9 cellular contexts compared by ENCODE assay signal in the genomic region with DNA sequence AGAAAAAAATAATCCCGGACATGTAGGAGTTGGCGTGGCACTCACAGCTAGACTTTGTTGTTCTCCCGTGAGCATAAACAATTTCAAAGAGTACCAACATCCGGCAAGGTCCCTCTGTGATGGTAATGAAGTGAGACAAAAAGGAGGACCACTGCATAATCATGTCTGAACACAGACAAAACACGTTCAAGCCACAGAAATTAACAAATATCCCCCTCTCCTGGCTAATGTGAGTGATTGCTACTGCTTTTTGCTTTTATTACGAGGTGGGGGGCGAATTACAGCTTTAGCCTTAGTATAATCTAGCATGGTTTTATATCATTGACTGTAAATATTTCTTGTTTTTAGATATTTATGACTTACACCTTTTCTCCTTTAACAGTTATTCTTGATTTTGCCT.
A peak's percentile ranks its signal among the peaks of the same experiment; 100 is the strongest.
DNase-seq lines count a peak whose midpoint lies in the region; ATAC-seq, FAIRE-seq and TF ChIP-seq lines count a peak whose summit lies in the region.
"Had no signal": no experiment of that assay in that cellular context is flagged by ENCODE, and none has a peak within 500 bp of the region (broad histone marks: within the 10 kb centered on the region; RNA-seq: fewer than 3 reads in every experiment).

No MANE protein-coding gene starts in this region.

- no peak for TF ChIP-seq POLR2A in esophagus muscularis mucosa (IDR thresholded peaks at IDR 0.05; ENCODE audit: low read depth)

- H3K36me3 ChIP-seq in cardiac muscle cell = no peaks in the 10 kb centered on the region
- H3K36me3 ChIP-seq in esophagus muscularis mucosa = no peaks in the 10 kb centered on the region

- H3K4me1 ChIP-seq in cardiac muscle cell (ENCODE audit: low read depth) (no peaks in the 10 kb centered on the region), esophagus muscularis mucosa (no peaks in the 10 kb centered on the region)

- H3K27ac Mint-ChIP-seq in type B pancreatic cell (no peak overlapping the region), glutamatergic neuron (ENCODE audit: unreplicated experiment) (no peak overlapping the region)
- H3K27ac Mint-ChIP-seq: dendritic cell treated with granulocyte-macrophage colony-stimulating factor and Interleukin-4, amounts not matched to agents 40 ng/mL and 50 ng/mL, for 4 days had no signal

- H3K4me1 Mint-ChIP-seq in type B pancreatic cell (ENCODE audit: unreplicated experiment) (no peaks in the 10 kb centered on the region), glutamatergic neuron (ENCODE audit: low read depth, unreplicated experiment) (no peaks in the 10 kb centered on the region)

- intact Hi-C loops in Right ventricle myocardium superior (cut with DNase I) (no loop called here), esophagus muscularis mucosa (cut with DNase I) (no loop called here)

- H3K4me3 ChIP-seq in cardiac muscle cell (no peak overlapping the region), esophagus muscularis mucosa (no peak overlapping the region)

- no peak for ATAC-seq in Right ventricle myocardium superior (ENCODE audit: poor library complexity)

- H3K9me3 Mint-ChIP-seq in type B pancreatic cell (no peaks in the 10 kb centered on the region), glutamatergic neuron (ENCODE audit: unreplicated experiment) (no peaks in the 10 kb centered on the region)
- H3K9me3 Mint-ChIP-seq: dendritic cell treated with granulocyte-macrophage colony-stimulating factor and Interleukin-4, amounts not matched to agents 40 ng/mL and 50 ng/mL, for 4 days had no signal

- no peak for TF ChIP-seq EP300 in esophagus muscularis mucosa (IDR thresholded peaks at IDR 0.05)

- 19% methylated on average over 7 of the region's 7 CpGs for WGBS in esophagus muscularis mucosa

- TF ChIP-seq CTCF in cardiac muscle cell (IDR thresholded peaks at IDR 0.05; ENCODE audit: low read depth, low read length) = peak; percentile 44
- peak; percentile 13 to 44 (median 31) for TF ChIP-seq CTCF in esophagus muscularis mucosa (IDR thresholded peaks at IDR 0.05)
- peak; percentile 74 for TF ChIP-seq CTCF in type B pancreatic cell (conservative IDR thresholded peaks at IDR 0.05)
- no peak for TF ChIP-seq CTCF in glutamatergic neuron (IDR thresholded peaks at IDR 0.05; ENCODE audit: partially characterized antibody, unreplicated experiment)

- H3K36me3 Mint-ChIP-seq in type B pancreatic cell (no peaks in the 10 kb centered on the region), glutamatergic neuron (ENCODE audit: unreplicated experiment) (no peaks in the 10 kb centered on the region)

- H3K27me3 ChIP-seq in cardiac muscle cell = no peaks in the 10 kb centered on the region
- H3K27me3 ChIP-seq in esophagus muscularis mucosa = no peaks in the 10 kb centered on the region

- H3K9me3 ChIP-seq in cardiac muscle cell (ENCODE audit: low read depth) (no peaks in the 10 kb centered on the region), esophagus muscularis mucosa (no peaks in the 10 kb centered on the region)

- DNase-seq in cardiac muscle cell (ENCODE audit: low read depth in 1 of 2, low spot score in 1 of 2) = peak; percentile 35 to 50
- DNase-seq in Right ventricle myocardium superior = no peak
- peak; percentile 64 for DNase-seq in NCI-H748 (lab: John Stamatoyannopoulos, UW; ENCODE audit: unreplicated experiment)
- no peak for DNase-seq in esophagus muscularis mucosa (ENCODE audit: extremely low spot score)
- DNase-seq in type B pancreatic cell (ENCODE audit: extremely low spot score, unreplicated experiment) = no peak
- DNase-seq in NCI-H2029 treated with DMSO at 0.1 percent for 48 hours (lab: John Stamatoyannopoulos, UW) = no peak
- no peak for DNase-seq in GM19239 (ENCODE audit: insufficient read length, low spot score)
- DNase-seq in glutamatergic neuron = no peak

- FAIRE-seq in GM19239 (lab: Jason Lieb, UNC) = no peak

- H3K27me3 Mint-ChIP-seq in type B pancreatic cell = no peaks in the 10 kb centered on the region
- no peaks in the 10 kb centered on the region for H3K27me3 Mint-ChIP-seq in glutamatergic neuron (ENCODE audit: unreplicated experiment)
- H3K27me3 Mint-ChIP-seq: dendritic cell treated with granulocyte-macrophage colony-stimulating factor and Interleukin-4, amounts not matched to agents 40 ng/mL and 50 ng/mL, for 4 days had no signal

- H3K27ac ChIP-seq in cardiac muscle cell (no peak overlapping the region), esophagus muscularis mucosa (replicated peaks in 1 of 4) (no peak overlapping the region)

- H3K4me3 Mint-ChIP-seq in type B pancreatic cell (no peak overlapping the region), glutamatergic neuron (ENCODE audit: unreplicated experiment) (no peak overlapping the region)
- H3K4me3 Mint-ChIP-seq: dendritic cell treated with granulocyte-macrophage colony-stimulating factor and Interleukin-4, amounts not matched to agents 40 ng/mL and 50 ng/mL, for 4 days had no signal

Comparison
In these comparisons a context has a peak if more than half of its experiments do, and no peak if none do; other contexts are left out.
1. DNase-seq: peak in cardiac muscle cell (2 of 2) and NCI-H748 (single experiment); none in Right ventricle myocardium superior (single experiment), esophagus muscularis mucosa (single experiment), type B pancreatic cell (single experiment), NCI-H2029 treated with DMSO at 0.1 percent for 48 hours (single experiment), GM19239 (single experiment) and glutamatergic neuron (single experiment).